ENCODE assay signal across 15 cellular contexts in the genomic region with DNA sequence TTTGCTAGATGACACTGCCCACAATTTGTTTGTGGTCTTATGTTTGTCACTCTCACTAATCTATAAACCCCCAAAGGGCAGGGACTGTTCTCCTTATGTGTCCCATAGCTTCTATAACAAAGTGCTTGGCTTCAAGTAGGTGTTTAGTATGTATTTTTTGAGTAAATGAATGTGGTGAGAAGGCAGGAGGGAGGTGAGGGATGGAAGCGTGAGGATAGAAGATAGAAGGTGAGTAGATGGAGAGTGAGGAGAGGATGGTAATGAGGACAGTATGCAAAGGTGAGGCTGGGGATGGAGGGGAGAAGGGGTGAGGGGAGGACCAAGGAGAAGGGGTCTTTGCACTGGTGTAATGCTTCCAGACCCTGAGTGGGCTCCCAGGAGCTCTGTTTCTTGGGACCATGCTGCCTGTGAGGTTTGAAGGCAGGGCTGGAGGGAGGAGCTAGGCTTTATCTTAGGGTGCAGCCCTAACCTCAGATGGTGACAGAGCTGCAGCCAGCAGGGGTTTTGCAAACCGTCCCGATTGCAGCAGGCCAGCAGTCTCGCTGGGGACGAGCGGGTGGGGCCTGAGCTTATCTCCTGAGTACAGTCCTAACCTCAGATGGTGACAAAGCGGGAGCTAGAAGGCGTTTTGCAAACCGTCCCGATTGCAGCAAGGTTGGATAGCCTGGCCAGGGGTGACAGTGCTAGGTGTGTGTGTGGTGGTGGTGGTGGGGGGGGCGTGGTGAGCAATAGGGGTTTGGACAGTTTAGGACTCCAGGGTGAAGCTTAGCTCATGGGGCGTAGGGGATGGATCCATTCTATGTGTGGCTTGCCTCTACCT. TPM values are rescaled to one million over a fixed set of nuclear protein-coding genes. Genes with fewer than 3 reads are reported as not detected.
A peak's percentile ranks its signal among the peaks of the same experiment; 100 is the strongest.
DNase-seq lines count a peak whose midpoint lies in the region; ATAC-seq and TF ChIP-seq lines count a peak whose summit lies in the region.
"Had no signal": no experiment of that assay in that cellular context is flagged by ENCODE, and none has a peak within 500 bp of the region (broad histone marks: within the 10 kb centered on the region; RNA-seq: fewer than 3 reads in every experiment).

No MANE protein-coding gene starts in this region.

- peaks cover 10% of the 10 kb centered on the region for H3K4me1 Mint-ChIP-seq in activated T-helper 1 cell treated with anti-CD3 and anti-CD28 coated beads, Interleukin-12 subunit alpha, Interleukin-12 subunit beta, Interleukin-2, Interleukin-4 antibody, amounts not matched to agents 30 ng/mL and 10 ng/mL and 1 ng/mL, durations not matched to agents 14 hours and 24 hours and 36 hours (ENCODE audit: low read depth)

- intact Hi-C loops in activated T-helper 1 cell treated with anti-CD3 and anti-CD28 coated beads, Interleukin-12 subunit alpha, Interleukin-12 subunit beta, Interleukin-2, Interleukin-4 antibody, amounts not matched to agents 30 ng/mL and 10 ng/mL and 1 ng/mL, durations not matched to agents 14 hours and 24 hours and 36 hours (cut with micrococcal nuclease): no loop called here

- no peaks in the 10 kb centered on the region for H3K36me3 ChIP-seq in WERI-Rb-1
- H3K36me3 ChIP-seq: brain microvascular endothelial cell, thoracic aorta had no signal

- peaks cover 16% of the 10 kb centered on the region for H3K27me3 ChIP-seq in WERI-Rb-1 (ENCODE audit: insufficient read depth, low read depth, severe bottlenecking)

- H3K9me3 Mint-ChIP-seq in activated T-helper 1 cell treated with anti-CD3 and anti-CD28 coated beads, Interleukin-12 subunit alpha, Interleukin-12 subunit beta, Interleukin-2, Interleukin-4 antibody, amounts not matched to agents 30 ng/mL and 10 ng/mL and 1 ng/mL, durations not matched to agents 14 hours and 24 hours and 36 hours: no peaks in the 10 kb centered on the region

- no peak for ATAC-seq in GM21360 (IDR thresholded peaks at IDR 0.05; ENCODE audit: unreplicated experiment)
- ATAC-seq: mucosa of descending colon, Panc1 had no signal

- H3K36me3 Mint-ChIP-seq in activated T-helper 1 cell treated with anti-CD3 and anti-CD28 coated beads, Interleukin-12 subunit alpha, Interleukin-12 subunit beta, Interleukin-2, Interleukin-4 antibody, amounts not matched to agents 30 ng/mL and 10 ng/mL and 1 ng/mL, durations not matched to agents 14 hours and 24 hours and 36 hours (ENCODE audit: low read depth): no peaks in the 10 kb centered on the region

- no peak overlapping the region for H3K4me3 Mint-ChIP-seq in activated T-helper 1 cell treated with anti-CD3 and anti-CD28 coated beads, Interleukin-12 subunit alpha, Interleukin-12 subunit beta, Interleukin-2, Interleukin-4 antibody, amounts not matched to agents 30 ng/mL and 10 ng/mL and 1 ng/mL, durations not matched to agents 14 hours and 24 hours and 36 hours

- peaks cover 7% of the 10 kb centered on the region for H3K27me3 Mint-ChIP-seq in activated T-helper 1 cell treated with anti-CD3 and anti-CD28 coated beads, Interleukin-12 subunit alpha, Interleukin-12 subunit beta, Interleukin-2, Interleukin-4 antibody, amounts not matched to agents 30 ng/mL and 10 ng/mL and 1 ng/mL, durations not matched to agents 14 hours and 24 hours and 36 hours (ENCODE audit: insufficient read depth)

- H3K27ac Mint-ChIP-seq in activated T-helper 1 cell treated with anti-CD3 and anti-CD28 coated beads, Interleukin-12 subunit alpha, Interleukin-12 subunit beta, Interleukin-2, Interleukin-4 antibody, amounts not matched to agents 30 ng/mL and 10 ng/mL and 1 ng/mL, durations not matched to agents 14 hours and 24 hours and 36 hours: no peak overlapping the region

- peak overlapping the region; percentile 19 for H3K4me3 ChIP-seq in NB4 (ENCODE audit: low read depth, low read length)
- H3K4me3 ChIP-seq in WERI-Rb-1 (ENCODE audit: low read depth, low read length): no peak overlapping the region
- H3K4me3 ChIP-seq: mucosa of descending colon, thoracic aorta had no signal

- peak; percentile 28 for TF ChIP-seq POLR2A in NB4 (IDR thresholded peaks at IDR 0.05; ENCODE audit: extremely low read depth, insufficient read length)

- DNase-seq in GF-D8 (lab: John Stamatoyannopoulos, UW) (peak; percentile 98), NB4 (ENCODE audit: low read depth) (peak; percentile 99), WERI-Rb-1 (peak; percentile 34), mesenteric fat pad (ENCODE audit: low spot score) (peak; percentile 90), GOT3 (lab: John Stamatoyannopoulos, UW) (no peak), UCSD-AML1 (lab: John Stamatoyannopoulos, UW; ENCODE audit: unreplicated experiment) (no peak)
- no peak for DNase-seq in activated T-helper 1 cell treated with anti-CD3 and anti-CD28 coated beads, Interleukin-12 subunit alpha, Interleukin-12 subunit beta, Interleukin-2, Interleukin-4 antibody, amounts not matched to agents 30 ng/mL and 10 ng/mL and 1 ng/mL, durations not matched to agents 14 hours and 24 hours and 36 hours (ENCODE audit: low spot score)
- DNase-seq: activated CD4-positive, alpha-beta T cell treated with anti-CD3 and anti-CD28 coated beads, Interleukin-2, amount 50 U/mL, for 48 hours; brain microvascular endothelial cell; mucosa of descending colon; NCI-H2227 treated with DMSO at 0.1 percent for 48 hours had no signal

- H3K27ac ChIP-seq in WERI-Rb-1: no peak overlapping the region
- H3K27ac ChIP-seq: brain microvascular endothelial cell, thoracic aorta had no signal

- TF ChIP-seq CTCF in NB4 (IDR thresholded peaks at IDR 0.05; ENCODE audit: low read depth, low read length) (no peak), WERI-Rb-1 (IDR thresholded peaks at IDR 0.05; ENCODE audit: low read depth, low read length) (no peak)

- peaks cover 3% of the 10 kb centered on the region for H3K9me3 ChIP-seq in WERI-Rb-1 (ENCODE audit: severe bottlenecking)
- H3K9me3 ChIP-seq: mucosa of descending colon, thoracic aorta had no signal

RNA-seq across cellular contexts. Expression of a gene that starts 6.5 kb away (rescaled TPM):
- total RNA-seq in mesenteric fat pad: not detected
- total RNA-seq in activated T-helper 1 cell treated with anti-CD3 and anti-CD28 coated beads, Interleukin-12 subunit alpha, Interleukin-12 subunit beta, Interleukin-2, Interleukin-4 antibody, amounts not matched to agents 30 ng/mL and 10 ng/mL and 1 ng/mL, durations not matched to agents 14 hours and 24 hours and 36 hours: not detected in 2 replicates
- total RNA-seq: M059J, mucosa of descending colon, thoracic aorta had no signal

RNA-seq across cellular contexts. Expression of a gene that starts 7.8 kb away (rescaled TPM):
- not detected for total RNA-seq in mesenteric fat pad
- total RNA-seq in activated T-helper 1 cell treated with anti-CD3 and anti-CD28 coated beads, Interleukin-12 subunit alpha, Interleukin-12 subunit beta, Interleukin-2, Interleukin-4 antibody, amounts not matched to agents 30 ng/mL and 10 ng/mL and 1 ng/mL, durations not matched to agents 14 hours and 24 hours and 36 hours: not detected in 2 replicates
- total RNA-seq: M059J had no signal

RNA-seq across cellular contexts. Expression of a gene that starts 17.3 kb away (rescaled TPM):
- total RNA-seq in mesenteric fat pad: 50.5 TPM
- total RNA-seq in activated T-helper 1 cell treated with anti-CD3 and anti-CD28 coated beads, Interleukin-12 subunit alpha, Interleukin-12 subunit beta, Interleukin-2, Interleukin-4 antibody, amounts not matched to agents 30 ng/mL and 10 ng/mL and 1 ng/mL, durations not matched to agents 14 hours and 24 hours and 36 hours: 49.7 and 55.6 TPM in 2 replicates

RNA-seq across cellular contexts. Expression of a gene that starts 17.6 kb away (rescaled TPM):
- total RNA-seq in mesenteric fat pad: 137 TPM
- 221 and 225 TPM in 2 replicates for total RNA-seq in activated T-helper 1 cell treated with anti-CD3 and anti-CD28 coated beads, Interleukin-12 subunit alpha, Interleukin-12 subunit beta, Interleukin-2, Interleukin-4 antibody, amounts not matched to agents 30 ng/mL and 10 ng/mL and 1 ng/mL, durations not matched to agents 14 hours and 24 hours and 36 hours

RNA-seq across cellular contexts. Expression of a gene that starts 55.2 kb away (rescaled TPM):
- total RNA-seq in mesenteric fat pad: 2.4 TPM
- total RNA-seq in activated T-helper 1 cell treated with anti-CD3 and anti-CD28 coated beads, Interleukin-12 subunit alpha, Interleukin-12 subunit beta, Interleukin-2, Interleukin-4 antibody, amounts not matched to agents 30 ng/mL and 10 ng/mL and 1 ng/mL, durations not matched to agents 14 hours and 24 hours and 36 hours: 1.0 and 1.2 TPM in 2 replicates

Comparison
In these comparisons a context has a peak if more than half of its experiments do, and no peak if none do; other contexts are left out.
1. DNase-seq: peak in GF-D8 (single experiment), NB4 (single experiment), WERI-Rb-1 (single experiment) and mesenteric fat pad (single experiment); none in GOT3 (single experiment), activated T-helper 1 cell treated with anti-CD3 and anti-CD28 coated beads, Interleukin-12 subunit alpha, Interleukin-12 subunit beta, Interleukin-2, Interleukin-4 antibody, amounts not matched to agents 30 ng/mL and 10 ng/mL and 1 ng/mL, durations not matched to agents 14 hours and 24 hours and 36 hours (single experiment) and UCSD-AML1 (single experiment).